ENCODE assay signal across 18 cellular contexts in genomic region chr22:46379301-46379930, GRCh38. TPM values are rescaled to one million over a fixed set of nuclear protein-coding genes. Genes with fewer than 3 reads are reported as not detected.
DNase-seq lines count a peak whose midpoint lies in the region; TF ChIP-seq lines count a peak whose summit lies in the region.
"Had no signal": no experiment of that assay in that cellular context is flagged by ENCODE, and none has a peak within 500 bp of the region (broad histone marks: within the 10 kb centered on the region; RNA-seq: fewer than 3 reads in every experiment).

No MANE protein-coding gene starts in this region.

- H3K4me3 Mint-ChIP-seq in nephron progenitor cell, result no peak overlapping the region
- H3K4me3 Mint-ChIP-seq: CD8-positive, alpha-beta memory T cell; stimulated activated naive B cell treated with anti-CD40 and anti-IgM and Interleukin-4, amounts not matched to agents 10 μg/mL and 1 μg/mL and 100 μg/mL, for 72 hours had no signal

- peaks cover 37% of the 10 kb centered on the region for H3K36me3 Mint-ChIP-seq in nephron progenitor cell (ENCODE audit: low read depth)

- peak overlapping the region; percentile 77; the same call in 1 of the 2 replicates for H3K4me2 ChIP-seq in PC-9
- H3K4me2 ChIP-seq: KMS-11 had no signal

- no peaks in the 10 kb centered on the region for H3K9me2 ChIP-seq in PC-9 (ENCODE audit: insufficient read depth)

- peaks cover 27% of the 10 kb centered on the region for H3K9me3 Mint-ChIP-seq in nephron progenitor cell

- BruUV-seq in PC-9 (replicated peaks; lab: Mats Ljungman, UMichigan), result no TSS peak

- no peak for TF ChIP-seq CTCF in PC-9 (conservative IDR thresholded peaks at IDR 0.05)
- TF ChIP-seq CTCF in nephron progenitor cell (IDR thresholded peaks at IDR 0.05), result no peak
- TF ChIP-seq CTCF in GM13977 (IDR thresholded peaks at IDR 0.05; ENCODE audit: extremely low read depth, insufficient read depth, missing control alignments), result no peak

- H3F3A ChIP-seq in PC-9 (ENCODE audit: insufficient read depth, low read depth), result peaks cover 37% of the 10 kb centered on the region

- POLR2A ChIA-PET in PC-9 (lab: Charles Lee; ENCODE audit: unreplicated experiment), result no interaction called here

- H3K4me3 ChIP-seq in PC-9, result no peak overlapping the region
- H3K4me3 ChIP-seq: ascending aorta, coronary artery, gastroesophageal sphincter had no signal

- H2AFZ ChIP-seq in PC-9, result no peak overlapping the region

- H3K27ac Mint-ChIP-seq in nephron progenitor cell, result peak overlapping the region; percentile 32
- H3K27ac Mint-ChIP-seq: stimulated activated naive B cell treated with anti-CD40 and anti-IgM and Interleukin-4, amounts not matched to agents 10 μg/mL and 1 μg/mL and 100 μg/mL, for 72 hours had no signal

- intact Hi-C loops in PC-9 (cut with micrococcal nuclease; ENCODE audit: unreplicated experiment), result loop anchor here (5.0 kb wide), 1 partner anchor 373 kb away; no protein-coding TSS in a partner anchor

- peaks cover 59% of the 10 kb centered on the region for H3K4me1 ChIP-seq in PC-9 (replicated peaks; ENCODE audit: insufficient read depth)
- H3K4me1 ChIP-seq: ascending aorta, gastroesophageal sphincter had no signal

- no peaks in the 10 kb centered on the region for H3K27me3 ChIP-seq in PC-9 (ENCODE audit: insufficient read depth, low read depth)
- H3K27me3 ChIP-seq: ascending aorta had no signal

- H3K4me1 Mint-ChIP-seq in nephron progenitor cell, result peaks cover 54% of the 10 kb centered on the region

- in situ Hi-C loops in ACHN (cut with HindIII; ENCODE audit: low pct_ligation_motif_present, low pct_unique_long_range_greater_than_20kb, low sequenced_read_pairs) (no loop called here), GM13977 (cut with MboI; ENCODE audit: low pct_unique_long_range_greater_than_20kb, low sequenced_read_pairs, unreplicated experiment) (no loop called here)

- H3K79me2 ChIP-seq in PC-9 (ENCODE audit: low read depth), result peaks cover 10% of the 10 kb centered on the region; the same call in 1 of the 2 replicates

- CTCF ChIA-PET in PC-9 (lab: Charles Lee), result no interaction called here

- peaks cover 10% of the 10 kb centered on the region for H3K36me3 ChIP-seq in PC-9 (ENCODE audit: low read depth)
- H3K36me3 ChIP-seq: ascending aorta, gastroesophageal sphincter had no signal

- H3K9me3 ChIP-seq in PC-9 (ENCODE audit: insufficient read depth, low read depth), result no peaks in the 10 kb centered on the region

- peak overlapping the region; percentile 95 for H3K27ac ChIP-seq in PC-9
- H3K27ac ChIP-seq: ascending aorta, coronary artery, gastroesophageal sphincter, KMS-11 had no signal

- peak; percentile 87 for DNase-seq in ACHN
- no peak for DNase-seq in PC-9
- peak; percentile 84 for DNase-seq in kidney glomerular epithelial cell (lab: John Stamatoyannopoulos, UW)
- no peak for DNase-seq in nephron progenitor cell
- no peak for DNase-seq in GM13977 (ENCODE audit: low spot score)
- DNase-seq in superior temporal gyrus (ENCODE audit: extremely low spot score), result no peak
- DNase-seq in activated CD4-positive, alpha-beta T cell treated with anti-CD3 and anti-CD28 coated beads for 48 hours, result no peak
- DNase-seq in T1000 (lab: John Stamatoyannopoulos, UW), result no peak
- DNase-seq: activated CD8-positive, alpha-beta memory T cell treated with anti-CD3 and anti-CD28 coated beads, Interleukin-2, amount 50 U/mL, for 4 hours; activated naive CD4-positive, alpha-beta T cell treated with Interleukin-2 at 50 U/mL for 16 hours; CD8-positive, alpha-beta memory T cell; NCI-H1417 treated with DMSO at 0.1 percent for 48 hours; stimulated activated CD4-positive, alpha-beta T cell treated with anti-CD3 and anti-CD28 coated beads, Interleukin-12 subunit alpha, Interleukin-12 subunit beta, amount 100 ng/mL, for 4 hours; stimulated activated naive B cell treated with anti-CD40 and anti-IgM and Interleukin-4, amounts not matched to agents 10 μg/mL and 1 μg/mL and 100 μg/mL, for 72 hours had no signal

- H4K20me1 ChIP-seq in PC-9 (ENCODE audit: insufficient read depth), result no peaks in the 10 kb centered on the region

- peaks cover 3% of the 10 kb centered on the region for H3K27me3 Mint-ChIP-seq in nephron progenitor cell (ENCODE audit: low read depth, poor library complexity)

RNA-seq across cellular contexts. Expression of gene TRMU, which starts 43.9 kb away (rescaled TPM):
- 51.5 and 58.2 TPM in 2 replicates for total RNA-seq in PC-9 (2021)

Comparison
In these comparisons a context has a peak if more than half of its experiments do, and no peak if none do; other contexts are left out.
1. DNase-seq: peak in ACHN (single experiment) and kidney glomerular epithelial cell (single experiment); none in PC-9 (0 of 2), nephron progenitor cell (single experiment), GM13977 (single experiment), superior temporal gyrus (single experiment), activated CD4-positive, alpha-beta T cell treated with anti-CD3 and anti-CD28 coated beads for 48 hours (single experiment) and T1000 (single experiment).